8 cellular contexts compared by ENCODE assay signal in the genomic region with DNA sequence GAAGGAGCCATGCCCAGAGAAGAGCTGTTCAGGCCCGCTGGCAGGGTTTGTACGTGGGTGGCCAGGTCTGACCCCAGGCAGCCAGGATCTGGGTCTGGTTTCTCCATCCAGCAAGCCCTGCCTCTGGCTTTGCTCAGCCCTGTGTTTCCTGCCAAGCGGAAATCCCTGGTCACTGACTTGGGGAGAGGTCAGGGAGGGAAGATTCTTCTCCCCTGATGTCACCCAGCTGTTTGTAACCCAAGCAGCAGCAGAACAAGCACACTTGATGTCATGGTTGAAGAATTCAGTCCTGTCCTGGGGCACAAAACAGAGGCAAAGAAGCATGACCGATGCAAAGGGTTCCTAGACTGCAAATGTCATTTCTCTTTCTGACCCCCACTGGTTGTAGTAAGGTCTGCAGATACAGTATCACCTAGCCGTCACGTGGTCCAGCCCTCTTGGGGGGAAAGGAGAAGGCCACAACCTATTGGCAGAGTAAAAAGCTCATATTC.
A peak's percentile ranks its signal among the peaks of the same experiment; 100 is the strongest.
DNase-seq lines count a peak whose midpoint lies in the region; ATAC-seq and TF ChIP-seq lines count a peak whose summit lies in the region.

No MANE protein-coding gene starts in this region.

- no peaks in the 10 kb centered on the region for H3K27me3 ChIP-seq in parathyroid adenoma (ENCODE audit: control insufficient read depth, insufficient read depth, low read length)

- H3K79me2 ChIP-seq in parathyroid adenoma: no peaks in the 10 kb centered on the region

- H3K4me3 ChIP-seq in foreskin fibroblast (ENCODE audit: low read depth in 1 of 2, low read length in 2 of 2) (no peak overlapping the region), parathyroid adenoma (ENCODE audit: low read depth, low read length) (no peak overlapping the region)

- H3K9me3 ChIP-seq in parathyroid adenoma (ENCODE audit: control insufficient read depth, low read length): no peaks in the 10 kb centered on the region

- peaks cover 36% of the 10 kb centered on the region for H3K4me1 ChIP-seq in parathyroid adenoma

- H2AFZ ChIP-seq in parathyroid adenoma: no peak overlapping the region

- peak overlapping the region; percentile 52 for H3K4me2 ChIP-seq in parathyroid adenoma (ENCODE audit: low read length)

- DNase-seq in COLO829 (ENCODE audit: low spot score) (peak; percentile 19), RKO (ENCODE audit: low spot score) (peak; percentile 59), foreskin fibroblast (peak; percentile 99), KG1 (lab: John Stamatoyannopoulos, UW) (no peak), T-helper 9 cell (no peak)

- no peak overlapping the region for H3K9ac ChIP-seq in parathyroid adenoma

- no peaks in the 10 kb centered on the region for H3K36me3 ChIP-seq in parathyroid adenoma (ENCODE audit: control insufficient read depth, insufficient read depth, low read length)

- no peak for ATAC-seq in HG02973 (IDR thresholded peaks at IDR 0.05; ENCODE audit: unreplicated experiment)
- no peak for ATAC-seq in HG03520 (IDR thresholded peaks at IDR 0.05; ENCODE audit: unreplicated experiment)

- H3K27ac ChIP-seq in parathyroid adenoma: peak overlapping the region; percentile 84

- TF ChIP-seq CTCF in foreskin fibroblast (IDR thresholded peaks at IDR 0.05; ENCODE audit: low read depth, low read length) (no peak), parathyroid adenoma (IDR thresholded peaks at IDR 0.05) (no peak)

Comparison
In these comparisons a context has a peak if more than half of its experiments do, and no peak if none do; other contexts are left out.
1. DNase-seq: peak in COLO829 (single experiment), RKO (single experiment) and foreskin fibroblast (2 of 2); none in KG1 (single experiment) and T-helper 9 cell (single experiment).